Comparison of ENCODE assay signal across 27 cellular contexts in genomic region chr6:163526356-163526755, GRCh38.
DNase-seq lines count a peak whose midpoint lies in the region; ATAC-seq, FAIRE-seq and TF ChIP-seq lines count a peak whose summit lies in the region.
"Had no signal": no experiment of that assay in that cellular context is flagged by ENCODE, and none has a peak within 500 bp of the region (broad histone marks: within the 10 kb centered on the region; RNA-seq: fewer than 3 reads in every experiment).

No MANE protein-coding gene starts in this region.

- POLR2A ChIA-PET in A549 (lab: Yijun Ruan, JAX): no interaction called here

- H3K27ac ChIP-seq in A549 (peak overlapping the region in 1 of 2 experiments; percentile 31; a peak in 1 of 6 replicates), SJSA1 (peak overlapping the region; percentile 8; the same call in 1 of the 2 replicates), osteoblast (ENCODE audit: low read depth, low read length) (peak overlapping the region; percentile 11)
- H3K27ac ChIP-seq: coronary artery, epithelial cell of prostate, neural progenitor cell, WERI-Rb-1 had no signal

- peaks cover 86% of the 10 kb centered on the region for H3K79me2 ChIP-seq in osteoblast (ENCODE audit: insufficient read depth, low read length)

- H3K4me1 ChIP-seq in A549 (peaks cover 58% of the 10 kb centered on the region), SJSA1 (replicated peaks) (peaks cover 51% of the 10 kb centered on the region), osteoblast (ENCODE audit: insufficient read depth, low read length) (peaks cover 45% of the 10 kb centered on the region)

- CTCF ChIA-PET in A549 (lab: Yijun Ruan, JAX): no interaction called here

- no peak overlapping the region for H2AFZ ChIP-seq in osteoblast (ENCODE audit: low read length)
- H2AFZ ChIP-seq: neural progenitor cell had no signal

- no peak for TF ChIP-seq EP300 in A549 (IDR thresholded peaks at IDR 0.05)

- TF ChIP-seq POLR2A in A549 (IDR thresholded peaks at IDR 0.05; ENCODE audit: low read length): no peak

- no peak overlapping the region for H3K27ac Mint-ChIP-seq in activated T-helper 2 cell treated with anti-CD3 and anti-CD28 coated beads, Interferon-gamma antibody, Interleukin-2, Interleukin-4, amounts not matched to agents 10 μg/mL and 5 μg/mL and 100 μg/mL, durations not matched to agents 14 hours and 24 hours and 36 hours
- no peak overlapping the region for H3K27ac Mint-ChIP-seq in progenitor cell of endocrine pancreas
- H3K27ac Mint-ChIP-seq: activated CD8-positive, alpha-beta T cell treated with anti-CD3 and anti-CD28 coated beads, Interleukin-2, amount 10 ng/mL, durations not matched to agents 7 days and 5 days; activated naive CD8-positive, alpha-beta T cell; CD8-positive, alpha-beta T cell; IgD-negative memory B cell; memory B cell had no signal

- DNase-seq in A549 (ENCODE audit: low read depth in 1 of 2, low spot score in 1 of 2): no peak
- no peak for DNase-seq in SJSA1 (ENCODE audit: low read depth in 1 of 2, low spot score in 2 of 2)
- DNase-seq in osteoblast (ENCODE audit: insufficient read length, low spot score, missing footprints): no peak
- DNase-seq in activated T-helper 2 cell treated with anti-CD3 and anti-CD28 coated beads, Interferon-gamma antibody, Interleukin-2, Interleukin-4, amounts not matched to agents 10 μg/mL and 5 μg/mL and 100 μg/mL, durations not matched to agents 14 hours and 24 hours and 36 hours (ENCODE audit: low spot score): no peak
- DNase-seq in GM13976 (ENCODE audit: low spot score): no peak
- DNase-seq in NCI-H1092 treated with DMSO at 0.1 percent for 48 hours (lab: John Stamatoyannopoulos, UW): no peak
- no peak for DNase-seq in progenitor cell of endocrine pancreas (ENCODE audit: low spot score, unreplicated experiment)
- DNase-seq: activated CD4-positive, alpha-beta T cell treated with anti-CD3 and anti-CD28 coated beads for 4 hours; activated CD8-positive, alpha-beta T cell treated with anti-CD3 and anti-CD28 coated beads, Interleukin-2, amount 10 ng/mL, durations not matched to agents 7 days and 5 days; anterior cingulate cortex; CD8-positive, alpha-beta T cell; DMS 273 treated with DMSO at 0.1 percent for 48 hours; effector CD8-positive, alpha-beta T cell; heart right ventricle; left colon; NCI-H82; stimulated activated naive CD4-positive, alpha-beta T cell treated with Interleukin-2 at 50 U/mL for 16 hours; T1000; WERI-Rb-1 had no signal

- FAIRE-seq in A549 (lab: Jason Lieb, UNC) (no peak), islet of Langerhans (lab: Jason Lieb, UNC) (peak; percentile 98)
- FAIRE-seq: A204.1 had no signal

- peaks cover 39% of the 10 kb centered on the region for H4K20me1 ChIP-seq in osteoblast (ENCODE audit: insufficient read depth, low read length)

- no peak for TF ChIP-seq CTCF in A549 (IDR thresholded peaks at IDR 0.05)
- no peak for TF ChIP-seq CTCF in osteoblast (IDR thresholded peaks at IDR 0.05; ENCODE audit: extremely low read depth, low read depth, low read length)
- TF ChIP-seq CTCF in GM13976 (IDR thresholded peaks at IDR 0.05; ENCODE audit: borderline replicate concordance, control extremely low read depth, extremely low read depth, insufficient read depth, missing control alignments): no peak
- TF ChIP-seq CTCF in progenitor cell of endocrine pancreas (IDR thresholded peaks at IDR 0.05; ENCODE audit: unreplicated experiment): no peak

- H3K4me1 Mint-ChIP-seq in activated T-helper 2 cell treated with anti-CD3 and anti-CD28 coated beads, Interferon-gamma antibody, Interleukin-2, Interleukin-4, amounts not matched to agents 10 μg/mL and 5 μg/mL and 100 μg/mL, durations not matched to agents 14 hours and 24 hours and 36 hours (ENCODE audit: low read depth): peaks cover 3% of the 10 kb centered on the region
- H3K4me1 Mint-ChIP-seq in progenitor cell of endocrine pancreas (ENCODE audit: low read depth): peaks cover 19% of the 10 kb centered on the region

- H3K9me3 Mint-ChIP-seq in activated T-helper 2 cell treated with anti-CD3 and anti-CD28 coated beads, Interferon-gamma antibody, Interleukin-2, Interleukin-4, amounts not matched to agents 10 μg/mL and 5 μg/mL and 100 μg/mL, durations not matched to agents 14 hours and 24 hours and 36 hours: no peaks in the 10 kb centered on the region
- H3K9me3 Mint-ChIP-seq in progenitor cell of endocrine pancreas (ENCODE audit: low read depth): no peaks in the 10 kb centered on the region
- H3K9me3 Mint-ChIP-seq: CD8-positive, alpha-beta T cell; IgD-negative memory B cell; memory B cell had no signal

- H3K27me3 Mint-ChIP-seq in activated T-helper 2 cell treated with anti-CD3 and anti-CD28 coated beads, Interferon-gamma antibody, Interleukin-2, Interleukin-4, amounts not matched to agents 10 μg/mL and 5 μg/mL and 100 μg/mL, durations not matched to agents 14 hours and 24 hours and 36 hours (ENCODE audit: low read depth): no peaks in the 10 kb centered on the region
- H3K27me3 Mint-ChIP-seq in progenitor cell of endocrine pancreas: no peaks in the 10 kb centered on the region
- H3K27me3 Mint-ChIP-seq: activated naive CD8-positive, alpha-beta T cell; IgD-negative memory B cell; memory B cell had no signal

- in situ Hi-C loops in GM13976 (cut with MboI; ENCODE audit: low sequenced_read_pairs, unreplicated experiment): no loop called here

- H3K4me3 ChIP-seq in A549 (no peak overlapping the region), SJSA1 (no peak overlapping the region), osteoblast (ENCODE audit: insufficient read depth, low read length) (no peak overlapping the region)
- H3K4me3 ChIP-seq: coronary artery, heart right ventricle, neural progenitor cell had no signal

- H3K4me2 ChIP-seq in A549 (peak overlapping the region; percentile 40), osteoblast (ENCODE audit: insufficient read depth, low read length) (no peak overlapping the region)
- H3K4me2 ChIP-seq: neural progenitor cell had no signal

- ATAC-seq in A549: no peak
- ATAC-seq: activated CD8-positive, alpha-beta T cell treated with anti-CD3 and anti-CD28 coated beads, Interleukin-2, amount 10 ng/mL, durations not matched to agents 7 days and 5 days; CD8-positive, alpha-beta T cell; heart right ventricle; left colon had no signal

- H3K27me3 ChIP-seq in SJSA1 (replicated peaks) (no peaks in the 10 kb centered on the region), osteoblast (ENCODE audit: insufficient read depth, low read length) (no peaks in the 10 kb centered on the region)
- H3K27me3 ChIP-seq: heart right ventricle, neural progenitor cell had no signal

- H3K4me3 Mint-ChIP-seq in activated T-helper 2 cell treated with anti-CD3 and anti-CD28 coated beads, Interferon-gamma antibody, Interleukin-2, Interleukin-4, amounts not matched to agents 10 μg/mL and 5 μg/mL and 100 μg/mL, durations not matched to agents 14 hours and 24 hours and 36 hours (ENCODE audit: low read depth): no peak overlapping the region
- H3K4me3 Mint-ChIP-seq in progenitor cell of endocrine pancreas (ENCODE audit: low read depth): no peak overlapping the region
- H3K4me3 Mint-ChIP-seq: activated CD8-positive, alpha-beta T cell treated with anti-CD3 and anti-CD28 coated beads, Interleukin-2, amount 10 ng/mL, durations not matched to agents 7 days and 5 days; activated naive CD8-positive, alpha-beta T cell; CD8-positive, alpha-beta T cell; IgD-negative memory B cell; memory B cell; neural progenitor cell had no signal

- H3K9me3 ChIP-seq in A549 (no peaks in the 10 kb centered on the region), SJSA1 (replicated peaks) (no peaks in the 10 kb centered on the region), osteoblast (ENCODE audit: low read depth, low read length) (no peaks in the 10 kb centered on the region)
- H3K9me3 ChIP-seq: heart right ventricle had no signal

- H3K36me3 Mint-ChIP-seq in activated T-helper 2 cell treated with anti-CD3 and anti-CD28 coated beads, Interferon-gamma antibody, Interleukin-2, Interleukin-4, amounts not matched to agents 10 μg/mL and 5 μg/mL and 100 μg/mL, durations not matched to agents 14 hours and 24 hours and 36 hours (ENCODE audit: low read depth): no peaks in the 10 kb centered on the region
- peaks cover 1% of the 10 kb centered on the region for H3K36me3 Mint-ChIP-seq in progenitor cell of endocrine pancreas (ENCODE audit: insufficient read depth)

- TF ChIP-seq RAD21 in A549 (conservative IDR thresholded peaks at IDR 0.05 in 1 of 2, IDR thresholded peaks at IDR 0.05 in 1 of 2): no peak

- WGBS in A549 (ENCODE audit: missing lambda C conversion rate): 55% methylated on average over 1 of the region's 1 CpG

- H3K36me3 ChIP-seq in SJSA1: peaks cover 5% of the 10 kb centered on the region
- H3K36me3 ChIP-seq in osteoblast (ENCODE audit: insufficient read depth, low read length): no peaks in the 10 kb centered on the region
- H3K36me3 ChIP-seq: neural progenitor cell, WERI-Rb-1 had no signal

- intact Hi-C loops in activated T-helper 2 cell treated with anti-CD3 and anti-CD28 coated beads, Interferon-gamma antibody, Interleukin-2, Interleukin-4, amounts not matched to agents 10 μg/mL and 5 μg/mL and 100 μg/mL, durations not matched to agents 14 hours and 24 hours and 36 hours (cut with micrococcal nuclease): no loop called here

TF ChIP-seq in A549, 52 proteins besides CTCF, POLR2A, EP300 and RAD21 (continues in another document):
- TF ChIP-seq TP53 (CRISPR knock-in tag; IDR thresholded peaks at IDR 0.05) (no peak), ZFP36 (IDR thresholded peaks at IDR 0.05; ENCODE audit: borderline replicate concordance, partially characterized antibody) (no peak), MAFK (IDR thresholded peaks at IDR 0.05; ENCODE audit: partially characterized antibody) (no peak), RNF2 (IDR thresholded peaks at IDR 0.05; ENCODE audit: borderline replicate concordance, low read depth) (no peak), HOXB5 (CRISPR knock-in tag; IDR thresholded peaks at IDR 0.05) (no peak), JUN (IDR thresholded peaks at IDR 0.05) (no peak), KDM5A (IDR thresholded peaks at IDR 0.05) (no peak), HOXB13 (CRISPR knock-in tag; IDR thresholded peaks at IDR 0.05; ENCODE audit: low read depth) (no peak), BHLHE40 (IDR thresholded peaks at IDR 0.05; ENCODE audit: low read depth, low read length) (no peak), RARB (CRISPR knock-in tag; IDR thresholded peaks at IDR 0.05) (no peak), EHF (CRISPR knock-in tag; IDR thresholded peaks at IDR 0.05) (no peak), MAZ (IDR thresholded peaks at IDR 0.05; ENCODE audit: borderline replicate concordance, low read depth, low read length) (no peak), CHD4 (IDR thresholded peaks at IDR 0.05; ENCODE audit: borderline replicate concordance) (no peak), HEYL (CRISPR knock-in tag; IDR thresholded peaks at IDR 0.05) (no peak), MAX (IDR thresholded peaks at IDR 0.05) (no peak)
